In the genomic region with DNA sequence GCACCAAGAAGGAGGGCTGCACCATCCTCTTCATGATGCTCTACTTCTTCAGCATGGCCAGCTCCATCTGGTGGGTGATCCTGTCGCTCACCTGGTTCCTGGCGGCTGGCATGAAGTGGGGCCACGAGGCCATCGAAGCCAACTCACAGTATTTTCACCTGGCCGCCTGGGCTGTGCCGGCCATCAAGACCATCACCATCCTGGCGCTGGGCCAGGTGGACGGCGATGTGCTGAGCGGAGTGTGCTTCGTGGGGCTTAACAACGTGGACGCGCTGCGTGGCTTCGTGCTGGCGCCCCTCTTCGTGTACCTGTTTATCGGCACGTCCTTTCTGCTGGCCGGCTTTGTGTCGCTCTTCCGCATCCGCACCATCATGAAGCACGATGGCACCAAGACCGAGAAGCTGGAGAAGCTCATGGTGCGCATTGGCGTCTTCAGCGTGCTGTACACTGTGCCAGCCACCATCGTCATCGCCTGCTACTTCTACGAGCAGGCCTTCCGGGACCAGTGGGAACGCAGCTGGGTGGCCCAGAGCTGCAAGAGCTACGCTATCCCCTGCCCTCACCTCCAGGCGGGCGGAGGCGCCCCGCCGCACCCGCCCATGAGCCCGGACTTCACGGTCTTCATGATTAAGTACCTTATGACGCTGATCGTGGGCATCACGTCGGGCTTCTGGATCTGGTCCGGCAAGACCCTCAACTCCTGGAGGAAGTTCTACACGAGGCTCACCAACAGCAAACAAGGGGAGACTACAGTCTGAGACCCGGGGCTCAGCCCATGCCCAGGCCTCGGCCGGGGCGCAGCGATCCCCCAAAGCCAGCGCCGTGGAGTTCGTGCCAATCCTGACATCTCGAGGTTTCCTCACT, we compare ENCODE assay signal across 9 cellular contexts. TPM values are rescaled to one million over a fixed set of nuclear protein-coding genes. Genes with fewer than 3 reads are reported as not detected.
DNase-seq lines count a peak whose midpoint lies in the region; ATAC-seq and TF ChIP-seq lines count a peak whose summit lies in the region.
"Had no signal": no experiment of that assay in that cellular context is flagged by ENCODE, and none has a peak within 500 bp of the region (broad histone marks: within the 10 kb centered on the region; RNA-seq: fewer than 3 reads in every experiment).

No MANE protein-coding gene starts in this region.

- no peaks in the 10 kb centered on the region for H3K36me3 ChIP-seq in MG63

- POLR2A ChIA-PET in naive thymus-derived CD8-positive, alpha-beta T cell (lab: Charles Lee), result no interaction called here

- no peaks in the 10 kb centered on the region for H3K9me3 Mint-ChIP-seq in naive thymus-derived CD8-positive, alpha-beta T cell

- H3K4me3 Mint-ChIP-seq in naive thymus-derived CD8-positive, alpha-beta T cell, result peak overlapping the region in 7 of 10 donors; percentile 28 to 76 (median 53)

- DNase-seq in AG10803 (ENCODE audit: low read depth), result no peak
- DNase-seq in MG63, result peak; percentile 35
- DNase-seq in epithelial cell of proximal tubule (ENCODE audit: low read depth), result no peak
- no peak for DNase-seq in naive thymus-derived CD8-positive, alpha-beta T cell
- DNase-seq in omental fat pad (ENCODE audit: low spot score), result no peak
- no peak for DNase-seq in NCI-H2081 (lab: John Stamatoyannopoulos, UW)
- no peak for DNase-seq in COLO829 (ENCODE audit: low spot score)
- no peak for DNase-seq in NK-92 (lab: John Stamatoyannopoulos, UW; ENCODE audit: unreplicated experiment)
- DNase-seq: NCI-H1694 treated with DMSO at 0.1 percent for 48 hours had no signal

- peaks cover 1 to 18% (median 9%) of the 10 kb centered on the region in 4 donors for H3K4me1 Mint-ChIP-seq in naive thymus-derived CD8-positive, alpha-beta T cell

- no peaks in the 10 kb centered on the region for H3K9me3 ChIP-seq in MG63

- ATAC-seq in naive thymus-derived CD8-positive, alpha-beta T cell, result no peak
- no peak for ATAC-seq in omental fat pad (ENCODE audit: low FRiP score)

- peaks cover 18 to 48% (median 30%) of the 10 kb centered on the region in 5 donors for H3K27me3 Mint-ChIP-seq in naive thymus-derived CD8-positive, alpha-beta T cell

- TF ChIP-seq CTCF in AG10803 (conservative IDR thresholded peaks at IDR 0.05; ENCODE audit: low read length), result no peak
- peak; percentile 12 for TF ChIP-seq CTCF in epithelial cell of proximal tubule (conservative IDR thresholded peaks at IDR 0.05; ENCODE audit: low read depth, low read length)
- TF ChIP-seq CTCF in omental fat pad (IDR thresholded peaks at IDR 0.05), result no peak

- peak overlapping the region; percentile 85 for H3K4me3 ChIP-seq in AG10803 (ENCODE audit: low read length)
- peak overlapping the region; percentile 61 for H3K4me3 ChIP-seq in MG63
- peak overlapping the region; percentile 79 for H3K4me3 ChIP-seq in epithelial cell of proximal tubule (ENCODE audit: low read depth, low read length)

- H3K27ac Mint-ChIP-seq in naive thymus-derived CD8-positive, alpha-beta T cell, result no peak overlapping the region

- no peaks in the 10 kb centered on the region for H3K27me3 ChIP-seq in MG63

- no peaks in the 10 kb centered on the region for H3K36me3 Mint-ChIP-seq in naive thymus-derived CD8-positive, alpha-beta T cell

RNA-seq across cellular contexts. Expression of gene FZD1, which starts 2.1 kb away (rescaled TPM):
- 2.3 and 3.9 TPM in 2 replicates for total RNA-seq in MG63 (2014; rRNA removed; shearing (Covaris generic); ENCODE audit: low replicate concordance)
- total RNA-seq in epithelial cell of proximal tubule (4.7 and 5.9 TPM in 2 replicates), omental fat pad (10 to 100 TPM in 3 of 4 donors, 1 to 10 TPM in 1; 8.0 to 19.7 (median 13.2) TPM)
- not detected for total RNA-seq in naive thymus-derived CD8-positive, alpha-beta T cell
- under 1 TPM in 1 of 3 donors, not detected in 2; 0.07 TPM for polyA plus RNA-seq in naive thymus-derived CD8-positive, alpha-beta T cell
